20 cellular contexts compared by ENCODE assay signal in genomic region chr22:41876675-41877074, GRCh38. TPM values are rescaled to one million over a fixed set of nuclear protein-coding genes. Genes with fewer than 3 reads are reported as not detected.
"Had no signal": no experiment of that assay in that cellular context is flagged by ENCODE, and none has a peak within 500 bp of the region (broad histone marks: within the 10 kb centered on the region; RNA-seq: fewer than 3 reads in every experiment).

No MANE protein-coding gene starts in this region.

- H3K4me3 ChIP-seq: body of pancreas, mucosa of descending colon, neural progenitor cell, psoas muscle, stomach had no signal

- H3K9me3 Mint-ChIP-seq: activated B cell treated with CpG ODN at 0.5 μM for 24 hours; activated CD4-positive, alpha-beta T cell treated with anti-CD3 and anti-CD28 coated beads, Interleukin-2, amount 10 ng/mL, durations not matched to agents 7 days and 5 days; activated naive CD8-positive, alpha-beta T cell treated with anti-CD3 and anti-CD28 coated beads, Interleukin-2, amount 10 ng/mL, durations not matched to agents 7 days and 5 days; memory B cell; naive B cell; neural progenitor cell; type B pancreatic cell had no signal

- DNase-seq: activated B cell treated with CpG ODN at 0.5 μM for 24 hours; activated CD4-positive, alpha-beta T cell treated with anti-CD3 and anti-CD28 coated beads, Interleukin-2, amount 10 ng/mL, durations not matched to agents 7 days and 5 days; activated naive CD8-positive, alpha-beta T cell treated with anti-CD3 and anti-CD28 coated beads, Interleukin-2, amount 10 ng/mL, durations not matched to agents 7 days and 5 days; body of pancreas; dermis blood vessel endothelial cell; mucosa of descending colon; naive B cell; psoas muscle; right cardiac atrium; stimulated activated CD4-positive, alpha-beta T cell treated with anti-CD3 and anti-CD28 coated beads, Interleukin-2, amount 100 ng/mL, for 24 hours; stomach; SW 1271 had no signal

- H3K9me3 ChIP-seq: body of pancreas, mucosa of descending colon, psoas muscle, stomach had no signal

- H3K27me3 Mint-ChIP-seq: activated B cell treated with CpG ODN at 0.5 μM for 24 hours; activated CD4-positive, alpha-beta T cell treated with anti-CD3 and anti-CD28 coated beads, Interleukin-2, amount 10 ng/mL, durations not matched to agents 7 days and 5 days; activated naive CD8-positive, alpha-beta T cell treated with anti-CD3 and anti-CD28 coated beads, Interleukin-2, amount 10 ng/mL, durations not matched to agents 7 days and 5 days; memory B cell; naive B cell; type B pancreatic cell had no signal

- H3K4me2 ChIP-seq: neural progenitor cell had no signal

- H3K4me1 ChIP-seq: body of pancreas, neural progenitor cell, stomach had no signal

- H3K27ac Mint-ChIP-seq: activated B cell treated with CpG ODN at 0.5 μM for 24 hours; activated CD4-positive, alpha-beta T cell treated with anti-CD3 and anti-CD28 coated beads, Interleukin-2, amount 10 ng/mL, durations not matched to agents 7 days and 5 days; activated naive CD8-positive, alpha-beta T cell treated with anti-CD3 and anti-CD28 coated beads, Interleukin-2, amount 10 ng/mL, durations not matched to agents 7 days and 5 days; neural progenitor cell; type B pancreatic cell had no signal

- H3K27me3 ChIP-seq: body of pancreas, neural progenitor cell, stomach had no signal

- ATAC-seq: body of pancreas, mucosa of descending colon, psoas muscle had no signal

- H2AFZ ChIP-seq: neural progenitor cell had no signal

- H3K4me3 Mint-ChIP-seq: activated B cell treated with CpG ODN at 0.5 μM for 24 hours; activated CD4-positive, alpha-beta T cell treated with anti-CD3 and anti-CD28 coated beads, Interleukin-2, amount 10 ng/mL, durations not matched to agents 7 days and 5 days; activated naive CD8-positive, alpha-beta T cell treated with anti-CD3 and anti-CD28 coated beads, Interleukin-2, amount 10 ng/mL, durations not matched to agents 7 days and 5 days; memory B cell; naive B cell; neural progenitor cell; type B pancreatic cell had no signal

- H3K9ac ChIP-seq: neural progenitor cell had no signal

- H3K27ac ChIP-seq: body of pancreas, neural progenitor cell, psoas muscle, stomach had no signal

- H3K4me1 Mint-ChIP-seq: neural progenitor cell had no signal

RNA-seq across cellular contexts. Expression of gene SHISA8, which starts 38.2 kb away (rescaled TPM):
- total RNA-seq: activated CD4-positive, alpha-beta T cell treated with anti-CD3 and anti-CD28 coated beads, Interleukin-2, amount 10 ng/mL, durations not matched to agents 7 days and 5 days; activated naive CD8-positive, alpha-beta T cell treated with anti-CD3 and anti-CD28 coated beads, Interleukin-2, amount 10 ng/mL, durations not matched to agents 7 days and 5 days; body of pancreas; cardiac septum; dermis blood vessel endothelial cell; glomerular endothelial cell; liver; mucosa of descending colon; osteocyte; stomach; temporal lobe had no signal
- polyA plus RNA-seq: liver, psoas muscle had no signal

RNA-seq across cellular contexts. Expression of gene TNFRSF13C, which starts 49.9 kb away (rescaled TPM):
- total RNA-seq: body of pancreas, dermis blood vessel endothelial cell, glomerular endothelial cell had no signal
